Comparison of ENCODE assay signal across 16 cellular contexts in genomic region chr12:122483969-122484368, GRCh38. TPM values are rescaled to one million over a fixed set of nuclear protein-coding genes. Genes with fewer than 3 reads are reported as not detected.
DNase-seq lines count a peak whose midpoint lies in the region; ATAC-seq and TF ChIP-seq lines count a peak whose summit lies in the region.
"Had no signal": no experiment of that assay in that cellular context is flagged by ENCODE, and none has a peak within 500 bp of the region (broad histone marks: within the 10 kb centered on the region; RNA-seq: fewer than 3 reads in every experiment).

No MANE protein-coding gene starts in this region.

- CTCF ChIA-PET in CD8-positive, alpha-beta T cell (lab: Charles Lee), result interaction anchor here (1.1 to 1.6 kb wide), 2 partner anchors 11 to 84 kb away, joined by 3 read pairs; no protein-coding TSS in a partner anchor
- CTCF ChIA-PET in RWPE1 (lab: Yijun Ruan, JAX), result interaction anchor here (0.8 kb wide), 1 partner anchor 86 kb away, joined by 3 read pairs; no protein-coding TSS in a partner anchor
- CTCF ChIA-PET in SK-N-SH (lab: Yijun Ruan, JAX), result interaction anchor here (3.6 kb wide), 1 partner anchor 12 kb away, joined by 21 read pairs; no protein-coding TSS in a partner anchor

- no peaks in the 10 kb centered on the region for H3K4me1 ChIP-seq in CD8-positive, alpha-beta T cell (ENCODE audit: insufficient read depth, low read length)
- 0 out of 4 replicates have a peak, but pooled peaks cover 0 to 3% of the 10 kb centered on the region in 2 experiments for H3K4me1 ChIP-seq in SK-N-SH (ENCODE audit: control insufficient read depth in 1 of 2, insufficient read depth in 2 of 2, low read depth in 1 of 2, low read length in 1 of 2)

- no peaks in the 10 kb centered on the region for H3K9me3 Mint-ChIP-seq in activated T-cell treated with anti-CD3 and anti-CD28 coated beads, Interleukin-2, amount 50 U/mL, for 72 hours
- no peaks in the 10 kb centered on the region for H3K9me3 Mint-ChIP-seq in activated T-cell treated with anti-CD3 and anti-CD28 coated beads, Interleukin-2, amount 50 U/mL, for 4 hours
- no peaks in the 10 kb centered on the region for H3K9me3 Mint-ChIP-seq in CD8-positive, alpha-beta T cell
- no peaks in the 10 kb centered on the region for H3K9me3 Mint-ChIP-seq in nephron progenitor cell

- no peak overlapping the region for H3K4me2 ChIP-seq in SK-N-SH
- H3K4me2 ChIP-seq: PC-9 had no signal

- H3K27me3 ChIP-seq in CD8-positive, alpha-beta T cell (ENCODE audit: insufficient read depth, low read length), result no peaks in the 10 kb centered on the region
- H3K27me3 ChIP-seq in SK-N-SH (ENCODE audit: insufficient read depth), result no peaks in the 10 kb centered on the region
- H3K27me3 ChIP-seq: MG63 had no signal

- no peak for ATAC-seq in activated T-cell treated with anti-CD3 and anti-CD28 coated beads, Interleukin-2, amount 50 U/mL, for 72 hours (replicated peaks in 1 of 2)
- no peak for ATAC-seq in activated T-cell treated with anti-CD3 and anti-CD28 coated beads, Interleukin-2, amount 50 U/mL, for 4 hours
- ATAC-seq in CD8-positive, alpha-beta T cell, result no peak
- ATAC-seq in HG02759 (IDR thresholded peaks at IDR 0.05; ENCODE audit: unreplicated experiment), result no peak

- TF ChIP-seq RAD21 in SK-N-SH (IDR thresholded peaks at IDR 0.05; ENCODE audit: low read length), result no peak

- 98% methylated on average over 5 of the region's 5 CpGs for WGBS in SK-N-SH (ENCODE audit: low lambda C conversion rate)

- intact Hi-C loops in CD8-positive, alpha-beta T cell (cut with DNase I, micrococcal nuclease), result no loop called here

- peaks cover 17 to 47% of the 10 kb centered on the region in 2 donors for H3K36me3 Mint-ChIP-seq in activated T-cell treated with anti-CD3 and anti-CD28 coated beads, Interleukin-2, amount 50 U/mL, for 72 hours (ENCODE audit: insufficient read depth in 2 of 2)
- H3K36me3 Mint-ChIP-seq in activated T-cell treated with anti-CD3 and anti-CD28 coated beads, Interleukin-2, amount 50 U/mL, for 4 hours (ENCODE audit: insufficient read depth), result peaks cover 44% of the 10 kb centered on the region
- peaks cover 82% of the 10 kb centered on the region for H3K36me3 Mint-ChIP-seq in CD8-positive, alpha-beta T cell
- H3K36me3 Mint-ChIP-seq in nephron progenitor cell (ENCODE audit: low read depth), result peaks cover 71% of the 10 kb centered on the region

- no peaks in the 10 kb centered on the region for H4K20me1 ChIP-seq in SK-N-SH (ENCODE audit: insufficient read depth)

- no peak for TF ChIP-seq CTCF in CD8-positive, alpha-beta T cell (IDR thresholded peaks at IDR 0.05)
- TF ChIP-seq CTCF in RWPE1 (conservative IDR thresholded peaks at IDR 0.05; ENCODE audit: low read depth), result no peak
- TF ChIP-seq CTCF in nephron progenitor cell (IDR thresholded peaks at IDR 0.05), result no peak
- no peak for TF ChIP-seq CTCF in SK-N-SH (IDR thresholded peaks at IDR 0.05)

- H3K9me3 ChIP-seq in CD8-positive, alpha-beta T cell (ENCODE audit: low read length), result no peaks in the 10 kb centered on the region
- no peaks in the 10 kb centered on the region for H3K9me3 ChIP-seq in SK-N-SH
- H3K9me3 ChIP-seq: MG63 had no signal

- H3K4me3 ChIP-seq in CD8-positive, alpha-beta T cell (ENCODE audit: low read depth, low read length), result no peak overlapping the region
- H3K4me3 ChIP-seq in SK-N-SH (ENCODE audit: low read depth in 2 of 2, low read length in 1 of 2), result no peak overlapping the region
- H3K4me3 ChIP-seq: MG63, PC-9 had no signal

- H3K36me3 ChIP-seq in CD8-positive, alpha-beta T cell (ENCODE audit: insufficient read depth, low read length), result peaks cover 54% of the 10 kb centered on the region
- H3K36me3 ChIP-seq in SK-N-SH (replicated peaks in 1 of 2; ENCODE audit: control insufficient read depth in 1 of 2, insufficient read depth in 2 of 2, low read length in 1 of 2), result peaks cover 44 to 59% of the 10 kb centered on the region in 2 experiments

- peaks cover 12% of the 10 kb centered on the region for H3K4me1 Mint-ChIP-seq in activated T-cell treated with anti-CD3 and anti-CD28 coated beads, Interleukin-2, amount 50 U/mL, for 72 hours (ENCODE audit: low read depth)
- peaks cover 6% of the 10 kb centered on the region for H3K4me1 Mint-ChIP-seq in activated T-cell treated with anti-CD3 and anti-CD28 coated beads, Interleukin-2, amount 50 U/mL, for 4 hours (ENCODE audit: low read depth)
- H3K4me1 Mint-ChIP-seq in CD8-positive, alpha-beta T cell (ENCODE audit: low read depth), result peaks cover 3% of the 10 kb centered on the region
- H3K4me1 Mint-ChIP-seq in nephron progenitor cell, result no peaks in the 10 kb centered on the region

- no peak for TF ChIP-seq EP300 in SK-N-SH (IDR thresholded peaks at IDR 0.05; ENCODE audit: borderline replicate concordance in 1 of 2, low read depth in 1 of 2, low read length in 1 of 2)

- peaks cover 3% of the 10 kb centered on the region for H3F3A ChIP-seq in SK-N-SH (replicated peaks; ENCODE audit: insufficient read depth)

- H3K9me2 ChIP-seq in SK-N-SH, result no peaks in the 10 kb centered on the region

- H2AFZ ChIP-seq in SK-N-SH (ENCODE audit: low read depth), result no peak overlapping the region
- H2AFZ ChIP-seq: PC-9 had no signal

- no peak for DNase-seq in activated T-cell treated with anti-CD3 and anti-CD28 coated beads, Interleukin-2, amount 50 U/mL, for 72 hours
- no peak for DNase-seq in activated T-cell treated with anti-CD3 and anti-CD28 coated beads, Interleukin-2, amount 50 U/mL, for 4 hours
- no peak for DNase-seq in CD8-positive, alpha-beta T cell
- DNase-seq in RWPE1 (ENCODE audit: low spot score) (no peak), nephron progenitor cell (no peak), SK-N-SH (no peak)
- DNase-seq: IMR-90, Karpas-422, MG63, NCI-H1092, NCI-H146, NCI-H2081 treated with DMSO at 0.1 percent for 48 hours, NCI-H510A treated with DMSO at 0.1 percent for 48 hours, PC-9 had no signal

- no peak overlapping the region for H3K4me3 Mint-ChIP-seq in activated T-cell treated with anti-CD3 and anti-CD28 coated beads, Interleukin-2, amount 50 U/mL, for 72 hours
- H3K4me3 Mint-ChIP-seq in activated T-cell treated with anti-CD3 and anti-CD28 coated beads, Interleukin-2, amount 50 U/mL, for 4 hours, result no peak overlapping the region
- H3K4me3 Mint-ChIP-seq in CD8-positive, alpha-beta T cell, result no peak overlapping the region
- no peak overlapping the region for H3K4me3 Mint-ChIP-seq in nephron progenitor cell

- H3K9ac ChIP-seq in SK-N-SH, result no peak overlapping the region

- H3K27ac Mint-ChIP-seq in activated T-cell treated with anti-CD3 and anti-CD28 coated beads, Interleukin-2, amount 50 U/mL, for 72 hours, result peak overlapping the region; percentile 80
- peak overlapping the region; percentile 3 for H3K27ac Mint-ChIP-seq in CD8-positive, alpha-beta T cell
- H3K27ac Mint-ChIP-seq in nephron progenitor cell, result peak overlapping the region; percentile 11

- H3K79me2 ChIP-seq in SK-N-SH (ENCODE audit: insufficient read depth), result peaks cover 1% of the 10 kb centered on the region; the same call in 1 of the 2 replicates

- H3K27ac ChIP-seq in CD8-positive, alpha-beta T cell (ENCODE audit: low read depth, low read length), result no peak overlapping the region
- 0 out of 2 replicates have a peak overlapping the region, but pooled peaks have one; percentile 12 for H3K27ac ChIP-seq in RWPE1
- no peak overlapping the region for H3K27ac ChIP-seq in SK-N-SH (ENCODE audit: low read depth in 2 of 2, low read length in 1 of 2)
- H3K27ac ChIP-seq: C4-2B, PC-9 had no signal

- POLR2A ChIA-PET in CD8-positive, alpha-beta T cell (lab: Charles Lee), result interaction anchor here (0.6 to 1.7 kb wide), 2 partner anchors 17 to 117 kb away, joined by 3 to 4 read pairs; partner anchors contain the start of gene ZCCHC8
- POLR2A ChIA-PET in RWPE1 (lab: Yijun Ruan, JAX; ENCODE audit: low non-redundant PET), result no interaction called here
- POLR2A ChIA-PET in SK-N-SH (lab: Yijun Ruan, JAX), result no interaction called here

- H3K27me3 Mint-ChIP-seq in activated T-cell treated with anti-CD3 and anti-CD28 coated beads, Interleukin-2, amount 50 U/mL, for 72 hours (ENCODE audit: low read depth), result no peaks in the 10 kb centered on the region
- H3K27me3 Mint-ChIP-seq in activated T-cell treated with anti-CD3 and anti-CD28 coated beads, Interleukin-2, amount 50 U/mL, for 4 hours (ENCODE audit: low read depth), result no peaks in the 10 kb centered on the region
- no peaks in the 10 kb centered on the region for H3K27me3 Mint-ChIP-seq in CD8-positive, alpha-beta T cell (ENCODE audit: low read depth)
- no peaks in the 10 kb centered on the region for H3K27me3 Mint-ChIP-seq in nephron progenitor cell (ENCODE audit: low read depth, poor library complexity)

TF ChIP-seq in SK-N-SH, 30 proteins besides CTCF, POLR2A, EP300 and RAD21 (continues in another document):
- no peak for TF ChIP-seq RCOR1 (IDR thresholded peaks at IDR 0.05; ENCODE audit: low read length)

RNA-seq across cellular contexts. Expression of gene ZCCHC8, which starts 16.8 kb away (rescaled TPM):
- total RNA-seq in activated T-cell treated with anti-CD3 and anti-CD28 coated beads, Interleukin-2, amount 50 U/mL, for 72 hours, result 10 to 100 TPM; 50.7 to 53.9 TPM
- total RNA-seq in activated T-cell treated with anti-CD3 and anti-CD28 coated beads, Interleukin-2, amount 50 U/mL, for 4 hours, result 10 to 100 TPM; 27.2 to 33.5 (median 29.7) TPM
- total RNA-seq in CD8-positive, alpha-beta T cell, result 10 to 100 TPM; 53.4 to 55.6 TPM
- polyA plus RNA-seq in SK-N-SH (2012; rRNA removed), result 11.3 and 14.0 TPM in 2 replicates
- 8.6 and 9.9 TPM in 2 replicates for polyA plus RNA-seq in SK-N-SH (2012; cell fraction: cytosol; rRNA removed)
- 23.5 and 37.9 TPM in 2 replicates for polyA plus RNA-seq in SK-N-SH (2012; cell fraction: nucleus; rRNA removed)

RNA-seq across cellular contexts. Expression of gene RSRC2, which starts 42.8 kb away (rescaled TPM):
- 100 to 1,000 TPM in 1 of 2 donors, 10 to 100 TPM in 1; 98.0 to 108 TPM for total RNA-seq in activated T-cell treated with anti-CD3 and anti-CD28 coated beads, Interleukin-2, amount 50 U/mL, for 72 hours
- total RNA-seq in activated T-cell treated with anti-CD3 and anti-CD28 coated beads, Interleukin-2, amount 50 U/mL, for 4 hours, result 10 to 100 TPM; 84.7 to 97.3 (median 90.7) TPM
- total RNA-seq in CD8-positive, alpha-beta T cell, result 100 to 1,000 TPM; 325 to 333 TPM
- polyA plus RNA-seq in SK-N-SH (2012; rRNA removed), result 24.8 and 25.3 TPM in 2 replicates
- polyA plus RNA-seq in SK-N-SH (2012; cell fraction: cytosol; rRNA removed), result 21.4 and 32.0 TPM in 2 replicates
- 40.3 and 77.6 TPM in 2 replicates for polyA plus RNA-seq in SK-N-SH (2012; cell fraction: nucleus; rRNA removed)

RNA-seq across cellular contexts. Expression of gene KNTC1, which starts 43.1 kb away (rescaled TPM):
- total RNA-seq in activated T-cell treated with anti-CD3 and anti-CD28 coated beads, Interleukin-2, amount 50 U/mL, for 72 hours, result 100 to 1,000 TPM; 154 to 186 TPM
- total RNA-seq in activated T-cell treated with anti-CD3 and anti-CD28 coated beads, Interleukin-2, amount 50 U/mL, for 4 hours, result 10 to 100 TPM; 54.7 to 62.7 (median 57.8) TPM
- total RNA-seq in CD8-positive, alpha-beta T cell, result 10 to 100 TPM; 14.1 to 15.1 TPM
- 13.2 and 17.2 TPM in 2 replicates for polyA plus RNA-seq in SK-N-SH (2012; rRNA removed)
- polyA plus RNA-seq in SK-N-SH (2012; cell fraction: cytosol; rRNA removed), result 7.9 and 8.3 TPM in 2 replicates
- 59.8 and 86.7 TPM in 2 replicates for polyA plus RNA-seq in SK-N-SH (2012; cell fraction: nucleus; rRNA removed)

Comparison
In these comparisons a context has a peak if more than half of its experiments do, and no peak if none do; other contexts are left out.
1. H3K27ac Mint-ChIP-seq: peak in every context shown above with its lines; median percentile 80 in activated T-cell treated with anti-CD3 and anti-CD28 coated beads, Interleukin-2, amount 50 U/mL, for 72 hours; 11 in nephron progenitor cell; 3 in CD8-positive, alpha-beta T cell.